Comparison of ENCODE assay signal across 21 cellular contexts in genomic region chr10:2475711-2476110, GRCh38.
DNase-seq lines count a peak whose midpoint lies in the region; TF ChIP-seq lines count a peak whose summit lies in the region.
"Had no signal": no experiment of that assay in that cellular context is flagged by ENCODE, and none has a peak within 500 bp of the region (broad histone marks: within the 10 kb centered on the region; RNA-seq: fewer than 3 reads in every experiment).

No MANE protein-coding gene starts in this region.

- H3K27me3 ChIP-seq in neuronal stem cell (ENCODE audit: control insufficient read depth in 3 of 3, insufficient read depth in 3 of 3, low read depth in 1 of 3, low read length in 3 of 3): no peaks in the 10 kb centered on the region

- no peak overlapping the region for H2BK15ac ChIP-seq in neuronal stem cell (ENCODE audit: low read length)

- H3K23ac ChIP-seq in neuronal stem cell (ENCODE audit: low read depth, low read length, poor library complexity): no peak overlapping the region

- no peak overlapping the region for H3K18ac ChIP-seq in neuronal stem cell (ENCODE audit: low read length)

- H3K27me3 Mint-ChIP-seq in endothelial cell (ENCODE audit: unreplicated experiment): no peaks in the 10 kb centered on the region
- H3K27me3 Mint-ChIP-seq: CD8-positive, alpha-beta memory T cell had no signal

- H3K9me3 ChIP-seq in neuronal stem cell (replicated peaks in 1 of 2; ENCODE audit: control insufficient read depth in 2 of 2, insufficient read depth in 1 of 2, low read depth in 1 of 2, low read length in 2 of 2): peaks cover 0 to 5% of the 10 kb centered on the region in 2 donors
- H3K9me3 ChIP-seq: SK-N-SH had no signal

- H3K4me1 Mint-ChIP-seq in endothelial cell (ENCODE audit: unreplicated experiment): peaks cover 8% of the 10 kb centered on the region
- H3K4me1 Mint-ChIP-seq: CD14-positive monocyte; CD8-positive, alpha-beta memory T cell had no signal

- H2BK5ac ChIP-seq in neuronal stem cell (ENCODE audit: low read length): no peak overlapping the region

- H3K36me3 ChIP-seq in neuronal stem cell (replicated peaks in 1 of 2; ENCODE audit: control insufficient read depth in 2 of 2, insufficient read depth in 2 of 2, low read length in 2 of 2): no peaks in the 10 kb centered on the region

- H3K36me3 Mint-ChIP-seq in endothelial cell (ENCODE audit: low read depth, unreplicated experiment): no peaks in the 10 kb centered on the region
- H3K36me3 Mint-ChIP-seq: CD14-positive monocyte; CD8-positive, alpha-beta memory T cell had no signal

- no peak overlapping the region for H3K14ac ChIP-seq in neuronal stem cell (ENCODE audit: low read length)

- H3K27ac Mint-ChIP-seq in endothelial cell (ENCODE audit: unreplicated experiment): peak overlapping the region; percentile 3
- H3K27ac Mint-ChIP-seq: CD14-positive monocyte; CD8-positive, alpha-beta memory T cell had no signal

- no CpG with 5 or more reads among the region's 6 CpGs for whole genome bisulfite sequencing in neuronal stem cell (ENCODE audit: extremely low coverage in 2 of 2, insufficient read length in 2 of 2, insufficient replicate concordance in 1 of 2), 2 donors

- no peak overlapping the region for H4K8ac ChIP-seq in neuronal stem cell (ENCODE audit: low read depth, low read length)

- H2AK5ac ChIP-seq in neuronal stem cell (ENCODE audit: low read depth, low read length): no peak overlapping the region

- no peak overlapping the region for H3K4me3 Mint-ChIP-seq in endothelial cell (ENCODE audit: unreplicated experiment)

- no peak overlapping the region for H3K4me3 ChIP-seq in neuronal stem cell (ENCODE audit: low read length in 2 of 2)
- H3K4me3 ChIP-seq: PC-9 had no signal

- H3K79me1 ChIP-seq in neuronal stem cell (ENCODE audit: low read depth, low read length): no peaks in the 10 kb centered on the region

- peak overlapping the region; percentile 28 for H2AFZ ChIP-seq in neuronal stem cell (ENCODE audit: low read length)
- H2AFZ ChIP-seq: PC-9 had no signal

- H2BK120ac ChIP-seq in neuronal stem cell (ENCODE audit: low read depth, low read length): no peak overlapping the region

- H3K4me2 ChIP-seq in neuronal stem cell (ENCODE audit: insufficient read depth, low read length, poor library complexity, severe bottlenecking): no peak overlapping the region
- H3K4me2 ChIP-seq: PC-9, SK-N-SH had no signal

- no peak overlapping the region for H3K4ac ChIP-seq in neuronal stem cell (ENCODE audit: low read length)

- H3K27ac ChIP-seq in neuronal stem cell (replicated peaks; ENCODE audit: low read length): no peak overlapping the region
- H3K27ac ChIP-seq: PC-9 had no signal

- TF ChIP-seq CTCF in endothelial cell (IDR thresholded peaks at IDR 0.05; ENCODE audit: unreplicated experiment): no peak

- no peaks in the 10 kb centered on the region for H3K9me3 Mint-ChIP-seq in endothelial cell (ENCODE audit: unreplicated experiment)

- no peak overlapping the region for H3K9ac ChIP-seq in neuronal stem cell (ENCODE audit: low read depth, low read length, poor library complexity)
- H3K9ac ChIP-seq: SK-N-SH had no signal

- peak; percentile 55 for DNase-seq in SK-N-DZ (ENCODE audit: low spot score)
- DNase-seq in endothelial cell (ENCODE audit: low spot score): no peak
- DNase-seq in neuronal stem cell (ENCODE audit: low spot score): no peak
- no peak for DNase-seq in NCI-H1417 (lab: John Stamatoyannopoulos, UW)
- DNase-seq in kidney tubule cell (ENCODE audit: low spot score): no peak
- DNase-seq in RPMI8226: no peak
- DNase-seq in NCI-H1436 (lab: John Stamatoyannopoulos, UW): no peak
- DNase-seq: Calu3; CD8-positive, alpha-beta memory T cell; DND-41; NCI-H1092 treated with DMSO at 0.1 percent for 48 hours; NCI-H146; NCI-H1930; NCI-H2107; NCI-H446; NCI-H82; PC-9; SIG-M5; SW 1271 had no signal

- no peak overlapping the region for H2BK12ac ChIP-seq in neuronal stem cell (ENCODE audit: low read length)

- peaks cover 2 to 7% of the 10 kb centered on the region in 2 donors for H3K4me1 ChIP-seq in neuronal stem cell (ENCODE audit: control insufficient read depth in 2 of 2, insufficient read depth in 1 of 2, low read depth in 1 of 2, low read length in 2 of 2)

- H4K91ac ChIP-seq in neuronal stem cell (ENCODE audit: low read depth, low read length, poor library complexity): no peak overlapping the region
